8 cellular contexts compared by ENCODE assay signal in the genomic region with DNA sequence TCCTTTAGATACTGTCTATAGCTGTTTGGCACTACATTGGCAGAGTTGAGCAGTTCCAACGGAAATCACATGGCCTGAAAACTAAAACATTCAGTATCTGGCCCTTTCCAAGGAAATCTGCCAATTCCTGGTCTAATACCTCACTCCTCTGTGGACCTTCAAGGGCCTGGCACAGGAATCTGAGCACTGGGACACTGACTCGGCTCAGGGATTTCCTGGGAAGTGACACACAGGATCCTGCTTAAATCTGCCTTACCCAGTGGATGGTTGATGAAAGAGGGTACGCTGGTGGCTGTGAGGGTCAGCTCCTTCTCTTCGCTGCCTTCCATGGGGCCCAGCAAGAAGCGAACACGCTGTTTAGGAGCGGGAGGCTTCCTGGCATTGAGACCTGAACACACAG. TPM values are rescaled to one million over a fixed set of nuclear protein-coding genes. Genes with fewer than 3 reads are reported as not detected.
A peak's percentile ranks its signal among the peaks of the same experiment; 100 is the strongest.
DNase-seq lines count a peak whose midpoint lies in the region; ATAC-seq and TF ChIP-seq lines count a peak whose summit lies in the region.

No MANE protein-coding gene starts in this region.

- no peaks in the 10 kb centered on the region for H3K9me2 ChIP-seq in OCI-LY1 (ENCODE audit: low read depth, low read length)

- H3K4me2 ChIP-seq in OCI-LY1 (ENCODE audit: low read length) = peak overlapping the region; percentile 98

- no peak for DNase-seq in CD8-positive, alpha-beta T cell
- DNase-seq in NCI-H146 treated with DMSO at 0.1 percent for 48 hours (lab: John Stamatoyannopoulos, UW; ENCODE audit: unreplicated experiment) (no peak), sciatic nerve (ENCODE audit: low spot score) (no peak), NCI-H2029 (lab: John Stamatoyannopoulos, UW) (no peak)

- no peaks in the 10 kb centered on the region for H3K27me3 ChIP-seq in CD8-positive, alpha-beta T cell (ENCODE audit: insufficient read depth, low read length)
- H3K27me3 ChIP-seq in OCI-LY1 (ENCODE audit: insufficient read depth, low read length) (no peaks in the 10 kb centered on the region), ectodermal cell (ENCODE audit: control insufficient read depth, insufficient read depth, low read length, poor library complexity, severe bottlenecking) (no peaks in the 10 kb centered on the region), neutrophil (no peaks in the 10 kb centered on the region)

- no peak for ATAC-seq in CD8-positive, alpha-beta T cell
- ATAC-seq in sciatic nerve (no peak), HG03159 (IDR thresholded peaks at IDR 0.05; ENCODE audit: unreplicated experiment) (no peak)

- CTCF ChIA-PET in CD8-positive, alpha-beta T cell (lab: Charles Lee) = interaction anchor here (1.3 to 1.7 kb wide), 3 partner anchors 20 to 41 kb away, joined by 3 to 7 read pairs (median 3); no protein-coding TSS in a partner anchor

- H3F3A ChIP-seq in OCI-LY1 (ENCODE audit: insufficient read depth, low read length) = no peaks in the 10 kb centered on the region

- WGBS in ectodermal cell, 2 experiments = 94 to 97% methylated on average over 7 of the region's 7 CpGs

- no peaks in the 10 kb centered on the region for H3K9me3 ChIP-seq in CD8-positive, alpha-beta T cell (ENCODE audit: low read length)
- H3K9me3 ChIP-seq in OCI-LY1 (ENCODE audit: low read length) = no peaks in the 10 kb centered on the region
- H3K9me3 ChIP-seq in ectodermal cell (ENCODE audit: control insufficient read depth, low read length) = no peaks in the 10 kb centered on the region
- H3K9me3 ChIP-seq in neutrophil = no peaks in the 10 kb centered on the region

- H3K4me3 Mint-ChIP-seq in CD8-positive, alpha-beta T cell = peak overlapping the region; percentile 95

- H3K9me3 Mint-ChIP-seq in CD8-positive, alpha-beta T cell = no peaks in the 10 kb centered on the region

- H3K9ac ChIP-seq in OCI-LY1 (ENCODE audit: low read length) = peak overlapping the region; percentile 88

- peaks cover 47% of the 10 kb centered on the region for H3K36me3 Mint-ChIP-seq in CD8-positive, alpha-beta T cell

- POLR2A ChIA-PET in CD8-positive, alpha-beta T cell (lab: Charles Lee) = interaction anchor here (1.0 kb wide), 1 partner anchor 16 kb away, joined by 3 read pairs; no protein-coding TSS in a partner anchor

- TF ChIP-seq CTCF in CD8-positive, alpha-beta T cell (IDR thresholded peaks at IDR 0.05) = no peak
- TF ChIP-seq CTCF in OCI-LY1 (IDR thresholded peaks at IDR 0.05; ENCODE audit: low read length) = no peak
- no peak for TF ChIP-seq CTCF in neutrophil (IDR thresholded peaks at IDR 0.05)

- no peaks in the 10 kb centered on the region for H4K20me1 ChIP-seq in OCI-LY1 (ENCODE audit: insufficient read depth, low read length)

- H3K4me1 Mint-ChIP-seq in CD8-positive, alpha-beta T cell (ENCODE audit: low read depth) = peaks cover 30% of the 10 kb centered on the region

- peaks cover 8% of the 10 kb centered on the region for H3K79me2 ChIP-seq in OCI-LY1 (ENCODE audit: insufficient read depth, low read length)

- no peak overlapping the region for H3K27ac ChIP-seq in CD8-positive, alpha-beta T cell (ENCODE audit: low read depth, low read length)
- no peak overlapping the region for H3K27ac ChIP-seq in OCI-LY1 (ENCODE audit: low read depth, low read length, poor library complexity, severe bottlenecking)
- no peak overlapping the region for H3K27ac ChIP-seq in ectodermal cell (ENCODE audit: insufficient read depth, low read depth, low read length, poor library complexity, severe bottlenecking)
- H3K27ac ChIP-seq in neutrophil = no peak overlapping the region

- peaks cover 20% of the 10 kb centered on the region for H3K36me3 ChIP-seq in CD8-positive, alpha-beta T cell (ENCODE audit: insufficient read depth, low read length)
- H3K36me3 ChIP-seq in OCI-LY1 (ENCODE audit: insufficient read depth, low read length) (peaks cover 42% of the 10 kb centered on the region; the same call in 1 of the 2 replicates), ectodermal cell (ENCODE audit: control insufficient read depth, insufficient read depth, low read length) (peaks cover 18% of the 10 kb centered on the region), neutrophil (peaks cover 11% of the 10 kb centered on the region)

- H3K4me3 ChIP-seq in CD8-positive, alpha-beta T cell (ENCODE audit: low read depth, low read length) = no peak overlapping the region
- peak overlapping the region; percentile 89 for H3K4me3 ChIP-seq in OCI-LY1 (ENCODE audit: low read depth, low read length, poor library complexity, severe bottlenecking)
- H3K4me3 ChIP-seq in ectodermal cell (ENCODE audit: insufficient read depth, low read depth, low read length) = peak overlapping the region; percentile 92
- peak overlapping the region; percentile 81 to 89 for H3K4me3 ChIP-seq in neutrophil (ENCODE audit: low read depth in 1 of 2, low read length in 1 of 2)

- no peak overlapping the region for H3K27ac Mint-ChIP-seq in CD8-positive, alpha-beta T cell

- H2AFZ ChIP-seq in OCI-LY1 (ENCODE audit: low read length) = no peak overlapping the region

- peaks cover 17% of the 10 kb centered on the region for H3K4me1 ChIP-seq in CD8-positive, alpha-beta T cell (ENCODE audit: insufficient read depth, low read length)
- H3K4me1 ChIP-seq in OCI-LY1 (ENCODE audit: insufficient read depth, low read length, severe bottlenecking) (peaks cover 25% of the 10 kb centered on the region), ectodermal cell (ENCODE audit: control insufficient read depth, insufficient read depth, low read length) (peaks cover 10% of the 10 kb centered on the region), neutrophil (ENCODE audit: control insufficient read depth in 1 of 2, insufficient read depth in 1 of 2, low read depth in 1 of 2, low read length in 1 of 2) (peaks cover 21 to 22% of the 10 kb centered on the region in 2 experiments)

- intact Hi-C loops in CD8-positive, alpha-beta T cell (cut with DNase I, micrococcal nuclease) = loop anchor here (5.0 kb wide), 2 partner anchors 181 to 451 kb away; a partner anchor contains a TSS
- intact Hi-C loops in sciatic nerve (cut with DNase I) = no loop called here

- H3K27me3 Mint-ChIP-seq in CD8-positive, alpha-beta T cell (ENCODE audit: low read depth) = no peaks in the 10 kb centered on the region

RNA-seq across cellular contexts. Expression of a gene that starts 0.9 kb away (rescaled TPM):
- total RNA-seq in CD8-positive, alpha-beta T cell = 10 to 100 TPM in 1 of 2 experiments, 1 to 10 TPM in 1; 9.8 to 12.9 TPM
- 36.3 TPM for polyA plus RNA-seq in ectodermal cell (2013, experiment 1 of 4)
- 35.5 TPM for polyA plus RNA-seq in ectodermal cell (2013, experiment 2 of 4)
- polyA plus RNA-seq in ectodermal cell (2013, experiment 3 of 4) = 26.4 TPM
- polyA plus RNA-seq in ectodermal cell (2013, experiment 4 of 4) = 29.1 TPM
- 13.0 TPM for total RNA-seq in sciatic nerve

RNA-seq across cellular contexts. Expression of a gene that starts 1.3 kb away (rescaled TPM):
- total RNA-seq in CD8-positive, alpha-beta T cell = 10 to 100 TPM; 18.2 to 20.1 TPM
- polyA plus RNA-seq in ectodermal cell (2013, experiment 1 of 4) = 47.7 TPM
- polyA plus RNA-seq in ectodermal cell (2013, experiment 2 of 4) = 44.8 TPM
- 35.7 TPM for polyA plus RNA-seq in ectodermal cell (2013, experiment 3 of 4)
- polyA plus RNA-seq in ectodermal cell (2013, experiment 4 of 4) = 37.1 TPM
- total RNA-seq in sciatic nerve = 28.9 TPM

RNA-seq across cellular contexts. Expression of a gene that starts 19.0 kb away (rescaled TPM):
- 1 to 10 TPM; 2.2 to 2.4 TPM for total RNA-seq in CD8-positive, alpha-beta T cell
- 25.2 TPM for polyA plus RNA-seq in ectodermal cell (2013, experiment 1 of 4)
- polyA plus RNA-seq in ectodermal cell (2013, experiment 2 of 4) = 26.7 TPM
- 20.4 TPM for polyA plus RNA-seq in ectodermal cell (2013, experiment 3 of 4)
- 22.0 TPM for polyA plus RNA-seq in ectodermal cell (2013, experiment 4 of 4)
- total RNA-seq in sciatic nerve = 13.9 TPM

RNA-seq across cellular contexts. Expression of a gene that starts 45.3 kb away (rescaled TPM):
- 1 to 10 TPM; 3.5 to 4.3 TPM for total RNA-seq in CD8-positive, alpha-beta T cell
- polyA plus RNA-seq in ectodermal cell (2013, experiment 1 of 4) = 29.9 TPM
- polyA plus RNA-seq in ectodermal cell (2013, experiment 2 of 4) = 26.4 TPM
- polyA plus RNA-seq in ectodermal cell (2013, experiment 3 of 4) = 22.7 TPM
- polyA plus RNA-seq in ectodermal cell (2013, experiment 4 of 4) = 31.2 TPM
- 19.6 TPM for total RNA-seq in sciatic nerve

RNA-seq across cellular contexts. Expression of a gene that starts 45.5 kb away (rescaled TPM):
- total RNA-seq in CD8-positive, alpha-beta T cell = 10 to 100 TPM; 49.9 to 59.0 TPM
- polyA plus RNA-seq in ectodermal cell (2013, experiment 1 of 4) = 49.5 TPM
- polyA plus RNA-seq in ectodermal cell (2013, experiment 2 of 4) = 48.8 TPM
- polyA plus RNA-seq in ectodermal cell (2013, experiment 3 of 4) = 37.3 TPM
- polyA plus RNA-seq in ectodermal cell (2013, experiment 4 of 4) = 45.8 TPM
- total RNA-seq in sciatic nerve = 119 TPM
